Comparison of ENCODE assay signal across 12 cellular contexts in genomic region chr2:17918789-17919188, GRCh38. TPM values are rescaled to one million over a fixed set of nuclear protein-coding genes. Genes with fewer than 3 reads are reported as not detected.
DNase-seq lines count a peak whose midpoint lies in the region; ATAC-seq, FAIRE-seq and TF ChIP-seq lines count a peak whose summit lies in the region.
"Had no signal": no experiment of that assay in that cellular context is flagged by ENCODE, and none has a peak within 500 bp of the region (broad histone marks: within the 10 kb centered on the region; RNA-seq: fewer than 3 reads in every experiment).

No MANE protein-coding gene starts in this region.

- no TSS peak for BruUV-seq in HepG2 (replicated peaks; lab: Mats Ljungman, UMichigan)

- peaks cover 2% of the 10 kb centered on the region for H3K27me3 Mint-ChIP-seq in chondrocyte (ENCODE audit: low read depth)

- H3K4me2 ChIP-seq in HepG2 (ENCODE audit: low read depth, low read length): no peak overlapping the region

- CTCF ChIA-PET in HepG2 (lab: Yijun Ruan, JAX; ENCODE audit: low intra/inter-chr PET ratio, low total read pairs): no interaction called here

- H3K27ac ChIP-seq in VCaP: no peak overlapping the region
- no peak overlapping the region for H3K27ac ChIP-seq in HepG2 (ENCODE audit: extremely low read length, insufficient read depth, low read length)
- H3K27ac ChIP-seq: C4-2B, suprapubic skin had no signal

- H3K36me3 Mint-ChIP-seq in chondrocyte (ENCODE audit: low read depth): no peaks in the 10 kb centered on the region
- H3K36me3 Mint-ChIP-seq: naive thymus-derived CD4-positive, alpha-beta T cell had no signal

- TF ChIP-seq POLR2A in HepG2 (IDR thresholded peaks at IDR 0.05; ENCODE audit: insufficient read depth in 1 of 2, low read depth in 2 of 2, low read length in 2 of 2): no peak

- H3K4me3 Mint-ChIP-seq in chondrocyte (ENCODE audit: unreplicated experiment): no peak overlapping the region
- H3K4me3 Mint-ChIP-seq: central memory CD8-positive, alpha-beta T cell; naive thymus-derived CD4-positive, alpha-beta T cell had no signal

- no peaks in the 10 kb centered on the region; the same call in 1 of the 2 replicates for H3K27me3 ChIP-seq in BE2C
- no peaks in the 10 kb centered on the region for H3K27me3 ChIP-seq in HepG2 (ENCODE audit: control insufficient read depth in 1 of 2, insufficient read depth in 2 of 2, low read length in 2 of 2)
- H3K27me3 ChIP-seq: suprapubic skin had no signal

- WGBS in HepG2 (ENCODE audit: low lambda C conversion rate): 5% methylated on average over 1 of the region's 1 CpG

- H3K4me3 ChIP-seq in BE2C (ENCODE audit: low read depth, low read length) (no peak overlapping the region), HepG2 (replicated peaks in 1 of 3; ENCODE audit: insufficient read depth in 1 of 3, low read depth in 2 of 3, low read length in 3 of 3) (no peak overlapping the region)
- H3K4me3 ChIP-seq: suprapubic skin had no signal

- peak; percentile 9; the same call in 1 of the 2 replicates for TF ChIP-seq RAD21 in Ishikawa (IDR thresholded peaks at IDR 0.05; ENCODE audit: low read depth)
- TF ChIP-seq RAD21 in HepG2 (CRISPR knock-in tag; IDR thresholded peaks at IDR 0.05): no peak

- TF ChIP-seq EP300 in Ishikawa (IDR thresholded peaks at IDR 0.05; ENCODE audit: borderline replicate concordance) (no peak), HepG2 (IDR thresholded peaks at IDR 0.05; ENCODE audit: low read depth in 2 of 2, low read length in 2 of 2) (no peak), HepG2 (CRISPR knock-in tag; IDR thresholded peaks at IDR 0.05; ENCODE audit: borderline replicate concordance) (no peak)

- H3K36me3 ChIP-seq in BE2C (no peaks in the 10 kb centered on the region), HepG2 (replicated peaks in 1 of 2; ENCODE audit: control insufficient read depth in 1 of 2, insufficient read depth in 2 of 2, low read length in 2 of 2) (no peaks in the 10 kb centered on the region)
- H3K36me3 ChIP-seq: suprapubic skin had no signal

- FAIRE-seq in HepG2 (lab: Jason Lieb, UNC): no peak

- ATAC-seq in HepG2 (peak; percentile 77), HG03196 (IDR thresholded peaks at IDR 0.05; ENCODE audit: unreplicated experiment) (no peak), HG02884 (IDR thresholded peaks at IDR 0.05; ENCODE audit: unreplicated experiment) (no peak)
- ATAC-seq: naive thymus-derived CD4-positive, alpha-beta T cell had no signal

- no peaks in the 10 kb centered on the region for H3K9me3 Mint-ChIP-seq in chondrocyte (ENCODE audit: low read depth)
- H3K9me3 Mint-ChIP-seq: central memory CD8-positive, alpha-beta T cell; naive thymus-derived CD4-positive, alpha-beta T cell had no signal

- no peak overlapping the region for H3K9ac ChIP-seq in HepG2 (ENCODE audit: insufficient read depth, low read depth, low read length)

- H3K9me3 ChIP-seq in BE2C: no peaks in the 10 kb centered on the region
- no peaks in the 10 kb centered on the region for H3K9me3 ChIP-seq in HepG2 (ENCODE audit: low read length)
- H3K9me3 ChIP-seq: suprapubic skin had no signal

- no peaks in the 10 kb centered on the region for H4K20me1 ChIP-seq in HepG2 (ENCODE audit: insufficient read depth, low read length)

- intact Hi-C loops in HepG2 (cut with micrococcal nuclease; ENCODE audit: unreplicated experiment): loop anchor here (2.0 kb wide), 1 partner anchor 68 kb away; no protein-coding TSS in a partner anchor

- H3K4me1 Mint-ChIP-seq in chondrocyte (ENCODE audit: low read depth): no peaks in the 10 kb centered on the region
- H3K4me1 Mint-ChIP-seq: central memory CD8-positive, alpha-beta T cell; naive thymus-derived CD4-positive, alpha-beta T cell had no signal

- DNase-seq in BE2C (no peak), HepG2 (ENCODE audit: low spot score) (no peak), chondrocyte (ENCODE audit: low spot score) (no peak), cerebellar nuclear complex (lab: John Stamatoyannopoulos, UW) (no peak)
- DNase-seq: naive thymus-derived CD4-positive, alpha-beta T cell had no signal

- no peak overlapping the region for H3K27ac Mint-ChIP-seq in chondrocyte (ENCODE audit: unreplicated experiment)
- H3K27ac Mint-ChIP-seq: naive thymus-derived CD4-positive, alpha-beta T cell had no signal

- TF ChIP-seq CTCF in BE2C (IDR thresholded peaks at IDR 0.05; ENCODE audit: low read depth, low read length) (peak; percentile 33), VCaP (conservative IDR thresholded peaks at IDR 0.05) (peak; percentile 30), HepG2 (CRISPR knock-in tag; IDR thresholded peaks at IDR 0.05) (peak; percentile 43), chondrocyte (IDR thresholded peaks at IDR 0.05) (no peak)

- in situ Hi-C loops in HepG2 (cut with HindIII; ENCODE audit: extremely low pct_ligation_motif_present, low pct_unique_long_range_greater_than_20kb): no loop called here

- H3K4me1 ChIP-seq in BE2C (no peaks in the 10 kb centered on the region), HepG2 (ENCODE audit: insufficient read depth, low read length) (no peaks in the 10 kb centered on the region)
- H3K4me1 ChIP-seq: suprapubic skin had no signal

- no peaks in the 10 kb centered on the region for H3K79me2 ChIP-seq in HepG2 (ENCODE audit: insufficient read depth, low read length)

- H2AFZ ChIP-seq in HepG2 (ENCODE audit: low read length): no peak overlapping the region

- POLR2A ChIA-PET in HepG2 (lab: Yijun Ruan, JAX): no interaction called here

TF ChIP-seq in Ishikawa, 13 proteins besides CTCF, POLR2A, EP300 and RAD21 (continues in another document):
- TF ChIP-seq EGR1 (IDR thresholded peaks at IDR 0.05) (no peak), USF1 (IDR thresholded peaks at IDR 0.05) (no peak), CREB1 (IDR thresholded peaks at IDR 0.05; ENCODE audit: low read depth) (no peak), CEBPB (IDR thresholded peaks at IDR 0.05) (no peak)

TF ChIP-seq in HepG2, 621 proteins besides CTCF, POLR2A, EP300 and RAD21 (continues in another document):
- TF ChIP-seq KAT2B (IDR thresholded peaks at IDR 0.05; ENCODE audit: borderline replicate concordance, low read depth, low read length): no peak
- TF ChIP-seq ZNF138 (CRISPR knock-in tag; IDR thresholded peaks at IDR 0.05; ENCODE audit: low read depth): no peak
- TF ChIP-seq RARA (CRISPR knock-in tag; IDR thresholded peaks at IDR 0.05): no peak
- peak; percentile 39; the same call in 1 of the 2 replicates for TF ChIP-seq STAG1 (CRISPR knock-in tag; IDR thresholded peaks at IDR 0.05)
- TF ChIP-seq ARNTL (CRISPR knock-in tag; IDR thresholded peaks at IDR 0.05): no peak
- no peak for TF ChIP-seq ZNF232 (CRISPR knock-in tag; IDR thresholded peaks at IDR 0.05; ENCODE audit: borderline replicate concordance)
- no peak for TF ChIP-seq ARID4A (CRISPR knock-in tag; IDR thresholded peaks at IDR 0.05; ENCODE audit: borderline replicate concordance)

RNA-seq across cellular contexts. Expression of gene KCNS3, which starts 40.3 kb away (rescaled TPM):
- polyA plus RNA-seq in BE2C (2012; ENCODE audit: insufficient read depth, insufficient read length, low read depth): not detected
- total RNA-seq in HepG2 (2016; rRNA removed; fragmentation: Illumina TruSeq; extraction: Trizol) (not detected in 2 replicates), chondrocyte (0.37 to 0.41 TPM in 2 of 3 replicates, not detected in the other)
- total RNA-seq in HepG2 (2016; cell fraction: cytosol; rRNA removed; fragmentation: Illumina TruSeq; extraction: Trizol; ENCODE audit: low read depth): not detected in 2 replicates
- total RNA-seq in HepG2 (2016; cell fraction: insoluble cytoplasmic fraction; rRNA removed; fragmentation: Illumina TruSeq; extraction: Trizol): 0.09 TPM in 1 of 2 replicates, not detected in the other
- total RNA-seq in HepG2 (2016; cell fraction: membrane; rRNA removed; fragmentation: Illumina TruSeq; extraction: Trizol): not detected in 2 replicates
- total RNA-seq in HepG2 (2016; cell fraction: nucleus; rRNA removed; fragmentation: Illumina TruSeq; extraction: Trizol): not detected in 2 replicates
- not detected in 2 replicates for polyA plus RNA-seq in HepG2 (2011; rRNA removed)
- not detected in 2 replicates for polyA plus RNA-seq in HepG2 (2011; cell fraction: cytosol; rRNA removed)
- not detected in 2 replicates for polyA plus RNA-seq in HepG2 (2011; cell fraction: nucleus; rRNA removed)
- polyA plus RNA-seq in HepG2 (2012): not detected in 2 replicates
- not detected in 2 replicates for polyA plus RNA-seq in HepG2 (2016; cell fraction: cytosol; fragmentation: Illumina TruSeq; extraction: Trizol; ENCODE audit: low read depth)
- polyA plus RNA-seq in HepG2 (2016; cell fraction: insoluble cytoplasmic fraction; fragmentation: Illumina TruSeq; extraction: Trizol; ENCODE audit: low read depth): not detected in 2 replicates
- not detected in 2 replicates for polyA plus RNA-seq in HepG2 (2016; cell fraction: membrane; fragmentation: Illumina TruSeq; extraction: Trizol; ENCODE audit: low read depth)
- polyA plus RNA-seq in HepG2 (2016; cell fraction: nucleus; fragmentation: Illumina TruSeq; extraction: Trizol; ENCODE audit: insufficient read depth, low read depth): not detected in 2 replicates
- not detected in 2 replicates for polyA minus RNA-seq in HepG2 (2011; rRNA and poly(A)+ RNA removed; ENCODE audit: low replicate concordance)
- polyA minus RNA-seq in HepG2 (2011; cell fraction: cytosol; rRNA and poly(A)+ RNA removed): not detected in 2 replicates
- not detected in 2 replicates for polyA minus RNA-seq in HepG2 (2011; cell fraction: nucleus; rRNA and poly(A)+ RNA removed)
- total RNA-seq: naive thymus-derived CD4-positive, alpha-beta T cell had no signal
- polyA plus RNA-seq: naive thymus-derived CD4-positive, alpha-beta T cell had no signal
